8 cellular contexts compared by ENCODE assay signal in the genomic region with DNA sequence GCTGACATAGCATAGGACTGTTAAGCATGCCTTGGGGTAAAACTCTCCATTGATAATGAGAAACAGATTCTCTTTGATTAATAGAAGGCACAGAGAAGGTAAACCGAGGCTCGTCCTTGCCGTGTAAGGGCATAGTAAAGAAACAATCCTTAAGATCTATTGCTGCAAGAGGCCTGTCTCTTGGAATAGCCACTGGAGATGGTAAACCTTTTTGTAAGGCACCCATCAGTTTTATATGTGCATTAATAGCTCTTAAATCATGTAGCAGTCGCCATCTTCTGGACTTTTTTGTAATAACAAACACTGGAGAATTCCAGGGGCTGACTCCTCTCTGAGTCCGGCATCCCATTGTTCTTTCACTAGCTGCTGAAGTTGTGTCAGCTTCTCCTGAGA. TPM values are rescaled to one million over a fixed set of nuclear protein-coding genes. Genes with fewer than 3 reads are reported as not detected.
A peak's percentile ranks its signal among the peaks of the same experiment; 100 is the strongest.
DNase-seq lines count a peak whose midpoint lies in the region; ATAC-seq and TF ChIP-seq lines count a peak whose summit lies in the region.

No MANE protein-coding gene starts in this region.

- no peaks in the 10 kb centered on the region for H3K9me2 ChIP-seq in GM23248 (ENCODE audit: insufficient read depth)

- H3F3A ChIP-seq in GM23248 (ENCODE audit: insufficient read depth), result peaks cover 17% of the 10 kb centered on the region

- WGBS in GM23248 (ENCODE audit: low coverage in 1 of 2, low lambda C conversion rate in 2 of 2, missing lambda C conversion rate in 2 of 2), 2 experiments, result 0 to 4% methylated on average over 5 of the region's 5 CpGs
- WGBS in esophagus squamous epithelium, 2 donors, result 10% methylated on average over 5 of the region's 5 CpGs

- peak overlapping the region; percentile 24 for H2AFZ ChIP-seq in GM23248

- DNase-seq in DMS153 treated with DMSO at 0.1 percent for 48 hours (lab: John Stamatoyannopoulos, UW; ENCODE audit: unreplicated experiment) (peak; percentile 52), GM23248 (peak; percentile 82), NCI-H1694 (lab: John Stamatoyannopoulos, UW) (peak; percentile 71), SKM-1 treated with dmso at 0.1 percent for 144 hours (lab: John Stamatoyannopoulos, UW; ENCODE audit: unreplicated experiment) (peak; percentile 20), esophagus squamous epithelium (lab: John Stamatoyannopoulos, UW) (no peak), myocyte (ENCODE audit: low read depth) (peak; percentile 87)

- no peaks in the 10 kb centered on the region for H4K20me1 ChIP-seq in GM23248 (ENCODE audit: insufficient read depth)

- TF ChIP-seq CTCF in esophagus squamous epithelium (IDR thresholded peaks at IDR 0.05), result peak in 5 of 6 experiments; percentile 48 to 68 (median 54)

- H3K27me3 ChIP-seq in GM23248 (replicated peaks; ENCODE audit: insufficient read depth), result no peaks in the 10 kb centered on the region
- peaks cover 0 to 3% (median 0%) of the 10 kb centered on the region in 4 donors for H3K27me3 ChIP-seq in esophagus squamous epithelium

- H3K27ac ChIP-seq in GM23248 (peak overlapping the region; percentile 3; the same call in 1 of the 2 replicates), esophagus squamous epithelium (no peak overlapping the region)

- H3K36me3 ChIP-seq in GM23248 (ENCODE audit: low read depth) (no peaks in the 10 kb centered on the region), esophagus squamous epithelium (no peaks in the 10 kb centered on the region)

- in situ Hi-C loops in GM23248 (cut with MboI), result no loop called here

- H3K79me2 ChIP-seq in GM23248 (ENCODE audit: insufficient read depth), result no peaks in the 10 kb centered on the region

- H3K9me3 ChIP-seq in GM23248 (ENCODE audit: low read depth) (no peaks in the 10 kb centered on the region), esophagus squamous epithelium (peaks cover 0 to 24% (median 10%) of the 10 kb centered on the region in 3 donors)

- ATAC-seq in GM21423 (IDR thresholded peaks at IDR 0.05; ENCODE audit: unreplicated experiment) (no peak), HG03095 (IDR thresholded peaks at IDR 0.05; ENCODE audit: unreplicated experiment) (no peak)

- no peak for TF ChIP-seq POLR2A in esophagus squamous epithelium (IDR thresholded peaks at IDR 0.05)

- peaks cover 11% of the 10 kb centered on the region for H3K4me1 ChIP-seq in GM23248 (ENCODE audit: insufficient read depth)
- peaks cover 0 to 19% (median 0%) of the 10 kb centered on the region in 3 donors for H3K4me1 ChIP-seq in esophagus squamous epithelium

- H3K4me2 ChIP-seq in GM23248 (ENCODE audit: unreplicated experiment), result no peak overlapping the region

- intact Hi-C loops in esophagus squamous epithelium (cut with DNase I), result loop anchor here (5.0 to 10.0 kb wide), 3 partner anchors 87 to 404 kb away; partner anchors contain the start of gene APMAP

- H3K9ac ChIP-seq in GM23248, result no peak overlapping the region

- H3K4me3 ChIP-seq in GM23248 (no peak overlapping the region), esophagus squamous epithelium (no peak overlapping the region)

RNA-seq across cellular contexts. Expression of gene ABHD12, which starts 8.4 kb away (rescaled TPM):
- 48.6 and 50.6 TPM in 2 replicates for total RNA-seq in GM23248 (2014; rRNA removed; shearing (Covaris generic))
- 75.0 and 82.1 TPM in 2 replicates for polyA plus RNA-seq in GM23248 (2016; fragmentation: Nextera tagmentation; extraction: Ambion mirVana)
- 10 to 100 TPM; 23.8 to 62.1 (median 36.4) TPM for total RNA-seq in esophagus squamous epithelium
- total RNA-seq in myocyte, result 36.1 and 40.4 TPM in 2 replicates
- 42.8 TPM for polyA plus RNA-seq in myocyte (2012)

RNA-seq across cellular contexts. Expression of gene GINS1, which starts 8.4 kb away (rescaled TPM):
- total RNA-seq in GM23248 (2014; rRNA removed; shearing (Covaris generic)), result 2.9 and 7.5 TPM in 2 replicates
- 4.4 and 5.2 TPM in 2 replicates for polyA plus RNA-seq in GM23248 (2016; fragmentation: Nextera tagmentation; extraction: Ambion mirVana)
- 10 to 100 TPM in 1 of 4 donors, 1 to 10 TPM in 3; 3.4 to 12.9 (median 6.4) TPM for total RNA-seq in esophagus squamous epithelium
- 2.2 and 3.0 TPM in 2 replicates for total RNA-seq in myocyte
- 1.1 TPM for polyA plus RNA-seq in myocyte (2012)
